Comparison of ENCODE assay signal across 8 cellular contexts in the genomic region with DNA sequence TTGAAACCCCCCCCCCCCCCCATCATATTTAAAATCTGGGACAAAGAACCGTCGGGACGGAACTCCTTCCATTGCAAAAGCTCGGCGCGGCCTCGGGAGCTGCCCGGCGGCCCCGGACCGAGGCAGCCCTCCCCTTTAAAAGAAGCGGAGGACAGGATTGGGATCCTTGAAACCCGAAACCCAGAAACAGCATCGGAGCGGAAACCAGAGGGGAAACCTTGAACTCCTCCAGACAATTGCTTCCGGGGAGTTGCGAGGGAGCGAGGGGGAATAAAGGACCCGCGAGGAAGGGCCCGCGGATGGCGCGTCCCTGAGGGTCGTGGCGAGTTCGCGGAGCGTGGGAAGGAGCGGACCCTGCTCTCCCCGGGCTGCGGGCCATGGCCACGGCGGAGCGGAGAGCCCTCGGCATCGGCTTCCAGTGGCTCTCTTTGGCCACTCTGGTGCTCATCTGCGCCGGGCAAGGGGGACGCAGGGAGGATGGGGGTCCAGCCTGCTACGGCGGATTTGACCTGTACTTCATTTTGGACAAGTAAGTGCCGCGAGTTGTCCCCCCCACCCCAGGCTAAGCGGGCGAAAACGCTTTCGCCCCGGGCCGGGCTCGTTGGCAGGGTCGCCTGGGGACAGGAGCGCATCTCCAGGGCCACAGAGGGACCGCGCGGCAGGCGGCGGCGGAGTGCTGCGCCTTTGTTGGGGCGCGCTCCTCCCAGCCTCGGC. TPM values are rescaled to one million over a fixed set of nuclear protein-coding genes. Genes with fewer than 3 reads are reported as not detected.
DNase-seq lines count a peak whose midpoint lies in the region; ATAC-seq lines count a peak whose summit lies in the region.

ANTXR1 (plus strand) TSS at position 57 of the 714 bp plus-strand sequence; CDS start at position 378, 321 bp downstream.

- DNase-seq in stimulated activated CD4-positive, alpha-beta T cell treated with anti-CD3 and anti-CD28 coated beads, Interleukin-4, amount 100 ng/mL, for 1 hour = peak; percentile 7
- no peak for DNase-seq in stimulated activated CD4-positive, alpha-beta T cell treated with anti-CD3 and anti-CD28 coated beads, Interleukin-4, amount 100 ng/mL, for 24 hours
- DNase-seq in NCI-H345 treated with DMSO at 0.1 percent for 48 hours (lab: John Stamatoyannopoulos, UW; ENCODE audit: unreplicated experiment) (peak; percentile 46), Right ventricle myocardium inferior (ENCODE audit: missing footprints) (no peak), nucleus accumbens (lab: John Stamatoyannopoulos, UW) (peak in 41 of 56 donors; percentile 3 to 79 (median 53)), NCI-H774 (lab: John Stamatoyannopoulos, UW) (no peak)
- peak; percentile 21 for DNase-seq in activated naive CD8-positive, alpha-beta T cell treated with anti-CD3 and anti-CD28 coated beads for 36 hours

- intact Hi-C loops in Right ventricle myocardium inferior (cut with DNase I) = loop anchor here (1.0 to 10.0 kb wide), 2 partner anchors 162 to 294 kb away; no protein-coding TSS in a partner anchor

- no peak within 1 kb of the TSS for H3K27ac Mint-ChIP-seq in activated naive CD8-positive, alpha-beta T cell treated with anti-CD3 and anti-CD28 coated beads for 36 hours

- ATAC-seq in Right ventricle myocardium inferior = peak; percentile 80
- no peak for ATAC-seq in activated CD4-positive, CD25-positive, alpha-beta regulatory T cell treated with anti-CD3 and anti-CD28 coated beads, Interleukin-2, amount 50 U/mL, for 24 hours

- H3K4me3 Mint-ChIP-seq in activated naive CD8-positive, alpha-beta T cell treated with anti-CD3 and anti-CD28 coated beads for 36 hours = peak within 1 kb of the TSS; percentile 83

- no peaks in the 10 kb centered on the region for H3K36me3 Mint-ChIP-seq in activated naive CD8-positive, alpha-beta T cell treated with anti-CD3 and anti-CD28 coated beads for 36 hours

- no peaks in the 10 kb centered on the region for H3K9me3 Mint-ChIP-seq in activated naive CD8-positive, alpha-beta T cell treated with anti-CD3 and anti-CD28 coated beads for 36 hours

- H3K27me3 Mint-ChIP-seq in activated naive CD8-positive, alpha-beta T cell treated with anti-CD3 and anti-CD28 coated beads for 36 hours = peaks cover 57% of the 10 kb centered on the region

- H3K4me1 Mint-ChIP-seq in activated naive CD8-positive, alpha-beta T cell treated with anti-CD3 and anti-CD28 coated beads for 36 hours = peaks cover 16% of the 10 kb centered on the region

RNA-seq across cellular contexts. Expression of gene ANTXR1, which starts in this region (rescaled TPM):
- total RNA-seq in activated naive CD8-positive, alpha-beta T cell treated with anti-CD3 and anti-CD28 coated beads for 36 hours = 1 to 10 TPM in 1 of 2 experiments, under 1 TPM in 1; 0.91 to 1.1 TPM
- total RNA-seq in Right ventricle myocardium inferior = 31.9 TPM

Comparison
In these comparisons a context has a peak if more than half of its experiments do, and no peak if none do; other contexts are left out.
1. RNA of gene ANTXR1 (total RNA-seq): 31.9 TPM in Right ventricle myocardium inferior (single experiment); 0.91 to 1.1 TPM in activated naive CD8-positive, alpha-beta T cell treated with anti-CD3 and anti-CD28 coated beads for 36 hours; every median in the first group is over 10 times any median in the second.
2. DNase-seq: peak in stimulated activated CD4-positive, alpha-beta T cell treated with anti-CD3 and anti-CD28 coated beads, Interleukin-4, amount 100 ng/mL, for 1 hour (single experiment), NCI-H345 treated with DMSO at 0.1 percent for 48 hours (single experiment), activated naive CD8-positive, alpha-beta T cell treated with anti-CD3 and anti-CD28 coated beads for 36 hours (single experiment) and nucleus accumbens (41 of 56); none in stimulated activated CD4-positive, alpha-beta T cell treated with anti-CD3 and anti-CD28 coated beads, Interleukin-4, amount 100 ng/mL, for 24 hours (single experiment), Right ventricle myocardium inferior (single experiment) and NCI-H774 (single experiment).